9 cellular contexts compared by ENCODE assay signal in the genomic region with DNA sequence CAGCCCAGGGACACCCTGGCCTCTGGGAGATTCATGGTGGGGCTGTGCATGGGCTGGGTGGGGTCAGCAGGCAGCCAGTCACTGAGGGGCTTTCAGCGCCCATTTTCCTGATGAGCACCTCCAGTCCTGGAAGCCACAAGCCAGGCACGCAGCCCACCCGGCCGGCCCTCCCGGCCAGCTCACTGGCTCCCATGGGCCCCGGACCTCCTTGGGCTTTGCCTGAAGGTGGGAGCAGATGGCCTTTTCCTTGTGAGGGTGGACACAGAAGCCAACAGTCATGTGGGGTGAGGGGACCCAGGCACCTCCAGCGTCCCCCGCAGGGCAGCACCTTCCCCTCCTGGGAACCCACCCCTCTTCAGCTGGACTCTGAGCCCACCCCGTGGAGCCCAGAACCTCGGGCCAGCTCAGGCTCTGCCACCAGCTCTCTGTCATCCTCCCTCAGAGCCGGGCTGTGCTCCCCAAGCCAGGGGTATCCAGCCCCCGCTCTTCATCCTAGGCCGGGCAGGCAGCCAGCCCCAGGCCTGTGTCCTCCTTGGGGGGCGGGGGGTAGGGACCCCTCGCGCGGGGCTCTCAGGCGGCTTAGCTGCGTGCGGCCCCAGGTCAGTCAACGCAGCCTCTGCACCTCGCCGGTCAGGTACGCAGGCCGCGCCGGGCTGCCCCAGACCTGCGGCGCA. TPM values are rescaled to one million over a fixed set of nuclear protein-coding genes. Genes with fewer than 3 reads are reported as not detected.
A peak's percentile ranks its signal among the peaks of the same experiment; 100 is the strongest.
DNase-seq lines count a peak whose midpoint lies in the region; ATAC-seq and TF ChIP-seq lines count a peak whose summit lies in the region.
"Had no signal": no experiment of that assay in that cellular context is flagged by ENCODE, and none has a peak within 500 bp of the region (broad histone marks: within the 10 kb centered on the region; RNA-seq: fewer than 3 reads in every experiment).

No MANE protein-coding gene starts in this region.

- no peaks in the 10 kb centered on the region for H3K36me3 Mint-ChIP-seq in activated naive CD4-positive, alpha-beta T cell treated with anti-CD3 and anti-CD28 coated beads, Interleukin-2, amount 10 ng/mL, durations not matched to agents 7 days and 5 days
- H3K36me3 Mint-ChIP-seq in T-helper 17 cell (ENCODE audit: low read depth) = no peaks in the 10 kb centered on the region

- peaks cover 9% of the 10 kb centered on the region for H3K4me1 ChIP-seq in testis

- ATAC-seq in T-helper 17 cell (no peak), left colon (peak; percentile 11), GM18511 (IDR thresholded peaks at IDR 0.05; ENCODE audit: unreplicated experiment) (no peak)

- peak overlapping the region; percentile 15 to 39 for H3K4me3 ChIP-seq in testis

- intact Hi-C loops in left colon (cut with DNase I, micrococcal nuclease) = no loop called here
- intact Hi-C loops in testis (cut with DNase I; ENCODE audit: low total_unique reads) = no loop called here

- H3K4me3 Mint-ChIP-seq in activated naive CD4-positive, alpha-beta T cell treated with anti-CD3 and anti-CD28 coated beads, Interleukin-2, amount 10 ng/mL, durations not matched to agents 7 days and 5 days = peak overlapping the region; percentile 33
- peak overlapping the region; percentile 68 for H3K4me3 Mint-ChIP-seq in T-helper 17 cell
- H3K4me3 Mint-ChIP-seq: neural crest cell had no signal

- peaks cover 65% of the 10 kb centered on the region for H3K27me3 Mint-ChIP-seq in activated naive CD4-positive, alpha-beta T cell treated with anti-CD3 and anti-CD28 coated beads, Interleukin-2, amount 10 ng/mL, durations not matched to agents 7 days and 5 days
- H3K27me3 Mint-ChIP-seq in T-helper 17 cell = peaks cover 9% of the 10 kb centered on the region

- DNase-seq in activated naive CD4-positive, alpha-beta T cell treated with anti-CD3 and anti-CD28 coated beads, Interleukin-2, amount 10 ng/mL, durations not matched to agents 7 days and 5 days = no peak
- no peak for DNase-seq in activated naive CD4-positive, alpha-beta T cell treated with anti-CD3 and anti-CD28 coated beads, Interleukin-2, amount 50 U/mL, for 16 hours
- no peak for DNase-seq in T-helper 17 cell
- peak in 1 of 2 donors; percentile 36 for DNase-seq in left colon
- no peak for DNase-seq in testis
- no peak for DNase-seq in NOMO-1 treated with DMSO at 0.1 percent for 48 hours (lab: John Stamatoyannopoulos, UW; ENCODE audit: unreplicated experiment)
- DNase-seq in HPDE6-E6E7 (ENCODE audit: extremely low spot score) = no peak

- no peak overlapping the region for H3K27ac ChIP-seq in testis

- no peaks in the 10 kb centered on the region for H3K36me3 ChIP-seq in testis (ENCODE audit: low read depth, missing control alignments)

- no peak for TF ChIP-seq POLR2A in testis (IDR thresholded peaks at IDR 0.05)

- H3K27me3 ChIP-seq in testis = no peaks in the 10 kb centered on the region

- WGBS in testis, 2 donors = 32% methylated on average over 24 of the region's 29 CpGs; no CpG with 5 or more reads in 1 of the 2 donors

- CTCF ChIA-PET in activated naive CD4-positive, alpha-beta T cell treated with anti-CD3 and anti-CD28 coated beads, Interleukin-2, amount 10 ng/mL, durations not matched to agents 7 days and 5 days (lab: Charles Lee) = interaction anchor here (1.5 to 1.6 kb wide), 2 partner anchors 16 to 44 kb away, joined by 5 read pairs; no protein-coding TSS in a partner anchor

- TF ChIP-seq CTCF in testis (IDR thresholded peaks at IDR 0.05) = no peak

- no peak overlapping the region for H3K27ac Mint-ChIP-seq in activated naive CD4-positive, alpha-beta T cell treated with anti-CD3 and anti-CD28 coated beads, Interleukin-2, amount 10 ng/mL, durations not matched to agents 7 days and 5 days
- no peak overlapping the region for H3K27ac Mint-ChIP-seq in T-helper 17 cell

- H3K4me1 Mint-ChIP-seq in activated naive CD4-positive, alpha-beta T cell treated with anti-CD3 and anti-CD28 coated beads, Interleukin-2, amount 10 ng/mL, durations not matched to agents 7 days and 5 days = peaks cover 2% of the 10 kb centered on the region
- peaks cover 2% of the 10 kb centered on the region for H3K4me1 Mint-ChIP-seq in T-helper 17 cell
- H3K4me1 Mint-ChIP-seq: neural crest cell had no signal

- no peaks in the 10 kb centered on the region for H3K9me3 ChIP-seq in T-helper 17 cell (ENCODE audit: control insufficient read depth, low read length, poor library complexity, severe bottlenecking)
- no peaks in the 10 kb centered on the region for H3K9me3 ChIP-seq in testis

- H3K9me3 Mint-ChIP-seq in activated naive CD4-positive, alpha-beta T cell treated with anti-CD3 and anti-CD28 coated beads, Interleukin-2, amount 10 ng/mL, durations not matched to agents 7 days and 5 days = no peaks in the 10 kb centered on the region
- H3K9me3 Mint-ChIP-seq: neural crest cell had no signal

RNA-seq across cellular contexts. Expression of a gene that starts 0.8 kb away (rescaled TPM):
- under 1 TPM in 1 of 2 donors, not detected in 1; 0.12 TPM for total RNA-seq in T-helper 17 cell
- 10 to 100 TPM; 46.5 to 57.4 TPM for total RNA-seq in left colon
- total RNA-seq in testis = 10 to 100 TPM; 79.6 to 93.7 TPM
- polyA plus RNA-seq in testis (ENCODE audit: insufficient read depth, low read depth, low replicate concordance) = 39.2 TPM

Comparison
In these comparisons a context has a peak if more than half of its experiments do, and no peak if none do; other contexts are left out.
1. RNA of a gene that starts 0.8 kb away (total RNA-seq): 79.6 to 93.7 TPM in testis and 46.5 to 57.4 TPM in left colon; 0.12 TPM in T-helper 17 cell; every median in the first group is over 10 times any median in the second.